In the genomic region with DNA sequence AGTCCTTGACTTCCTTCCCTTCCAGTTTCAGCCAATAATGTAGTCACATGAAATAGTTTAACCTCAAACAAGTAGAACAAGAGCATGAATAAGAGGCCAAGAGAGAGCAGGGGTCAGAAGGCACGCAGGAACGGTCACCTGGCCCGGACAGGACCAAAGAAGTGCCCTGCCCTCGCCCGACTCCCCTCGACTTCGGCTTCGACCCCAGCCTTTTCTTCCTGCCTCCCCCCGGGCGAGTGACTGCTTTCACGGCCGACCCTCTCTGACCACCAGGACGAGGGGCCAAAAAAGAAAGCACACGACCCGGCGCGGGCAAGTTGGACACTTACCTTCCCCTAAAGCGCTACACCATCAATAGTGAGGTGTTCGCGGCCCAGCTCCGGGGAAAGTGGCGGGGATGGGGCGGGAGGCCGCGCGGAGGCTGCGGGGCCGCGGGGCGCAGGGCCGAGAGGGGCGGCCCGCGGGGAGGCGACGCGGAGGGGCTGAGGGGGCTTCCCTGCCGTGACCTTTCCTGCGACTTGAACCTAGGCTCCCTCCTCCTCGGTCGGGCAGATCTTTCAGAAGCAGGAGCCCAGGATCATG, we compare ENCODE assay signal across 8 cellular contexts. TPM values are rescaled to one million over a fixed set of nuclear protein-coding genes. Genes with fewer than 3 reads are reported as not detected.
DNase-seq lines count a peak whose midpoint lies in the region; ATAC-seq and TF ChIP-seq lines count a peak whose summit lies in the region.

No MANE protein-coding gene starts in this region.

- H3K79me2 ChIP-seq in OCI-LY1 (ENCODE audit: insufficient read depth, low read length): no peaks in the 10 kb centered on the region

- DNase-seq in CD4-positive, CD25-positive, alpha-beta regulatory T cell: peak in 1 of 3 donors; percentile 45
- peak; percentile 19 to 59 for DNase-seq in activated naive CD4-positive, alpha-beta T cell treated with anti-CD3 and anti-CD28 coated beads, Interleukin-2, amount 50 U/mL, for 72 hours (ENCODE audit: low spot score in 2 of 2)
- DNase-seq in left cardiac atrium (peak; percentile 29), psoas muscle (peak; percentile 24 to 60), NCI-H1694 treated with DMSO at 0.1 percent for 48 hours (lab: John Stamatoyannopoulos, UW) (no peak)

- WGBS in psoas muscle, 3 donors: 0% methylated on average over 25 to 41 of the region's 41 CpGs

- no peaks in the 10 kb centered on the region for H3K9me2 ChIP-seq in OCI-LY1 (ENCODE audit: low read depth, low read length)

- no peaks in the 10 kb centered on the region for H3K9me3 ChIP-seq in CD4-positive, CD25-positive, alpha-beta regulatory T cell (ENCODE audit: control insufficient read depth in 2 of 2, low read length in 2 of 2)
- H3K9me3 ChIP-seq in OCI-LY1 (ENCODE audit: low read length) (no peaks in the 10 kb centered on the region), psoas muscle (no peaks in the 10 kb centered on the region)

- H3K9ac ChIP-seq in OCI-LY1 (ENCODE audit: low read length): peak overlapping the region; percentile 91

- H3K27me3 Mint-ChIP-seq in CD4-positive, CD25-positive, alpha-beta regulatory T cell: peaks cover 49% of the 10 kb centered on the region

- H3K27me3 ChIP-seq in CD4-positive, CD25-positive, alpha-beta regulatory T cell (ENCODE audit: control insufficient read depth, insufficient read depth, low read length): no peaks in the 10 kb centered on the region
- H3K27me3 ChIP-seq in OCI-LY1 (ENCODE audit: insufficient read depth, low read length): no peaks in the 10 kb centered on the region
- H3K27me3 ChIP-seq in psoas muscle (ENCODE audit: insufficient read depth in 3 of 3, low read length in 2 of 3): no peaks in the 10 kb centered on the region

- intact Hi-C loops in left cardiac atrium (cut with DNase I): no loop called here
- intact Hi-C loops in psoas muscle (cut with DNase I): no loop called here

- peak overlapping the region; percentile 91 to 97 (median 95) for H3K27ac Mint-ChIP-seq in CD4-positive, CD25-positive, alpha-beta regulatory T cell
- H3K27ac Mint-ChIP-seq in activated naive CD4-positive, alpha-beta T cell treated with anti-CD3 and anti-CD28 coated beads, Interleukin-2, amount 50 U/mL, for 72 hours: peak overlapping the region; percentile 94 to 99

- H3K9me3 Mint-ChIP-seq in CD4-positive, CD25-positive, alpha-beta regulatory T cell: no peaks in the 10 kb centered on the region
- no peaks in the 10 kb centered on the region for H3K9me3 Mint-ChIP-seq in activated naive CD4-positive, alpha-beta T cell treated with anti-CD3 and anti-CD28 coated beads, Interleukin-2, amount 50 U/mL, for 72 hours

- H3K4me3 ChIP-seq in CD4-positive, CD25-positive, alpha-beta regulatory T cell (ENCODE audit: low read depth, low read length): peak overlapping the region; percentile 87
- H3K4me3 ChIP-seq in OCI-LY1 (ENCODE audit: low read depth, low read length, poor library complexity, severe bottlenecking): peak overlapping the region; percentile 88
- peak overlapping the region; percentile 91 for H3K4me3 ChIP-seq in psoas muscle

- TF ChIP-seq CTCF in OCI-LY1 (IDR thresholded peaks at IDR 0.05; ENCODE audit: low read length) (no peak), psoas muscle (IDR thresholded peaks at IDR 0.05) (no peak)

- H3K27ac ChIP-seq in CD4-positive, CD25-positive, alpha-beta regulatory T cell (ENCODE audit: insufficient read depth, low read length, poor library complexity, severe bottlenecking): peak overlapping the region; percentile 85
- H3K27ac ChIP-seq in OCI-LY1 (ENCODE audit: low read depth, low read length, poor library complexity, severe bottlenecking): peak overlapping the region; percentile 37
- peak overlapping the region; percentile 96 for H3K27ac ChIP-seq in psoas muscle

- no peaks in the 10 kb centered on the region for H3K36me3 ChIP-seq in CD4-positive, CD25-positive, alpha-beta regulatory T cell (ENCODE audit: control insufficient read depth, insufficient read depth, low read length)
- no peaks in the 10 kb centered on the region for H3K36me3 ChIP-seq in OCI-LY1 (ENCODE audit: insufficient read depth, low read length)
- H3K36me3 ChIP-seq in psoas muscle (ENCODE audit: insufficient read depth in 1 of 2, low read depth in 1 of 2): no peaks in the 10 kb centered on the region

- H2AFZ ChIP-seq in OCI-LY1 (ENCODE audit: low read length): peak overlapping the region; percentile 58; the same call in 1 of the 2 replicates

- H3K4me3 Mint-ChIP-seq in CD4-positive, CD25-positive, alpha-beta regulatory T cell: peak overlapping the region; percentile 88 to 96 (median 90)

- no peaks in the 10 kb centered on the region for H3K36me3 Mint-ChIP-seq in CD4-positive, CD25-positive, alpha-beta regulatory T cell
- peaks cover 11 to 12% of the 10 kb centered on the region in 2 donors for H3K36me3 Mint-ChIP-seq in activated naive CD4-positive, alpha-beta T cell treated with anti-CD3 and anti-CD28 coated beads, Interleukin-2, amount 50 U/mL, for 72 hours

- peaks cover 28 to 48% (median 38%) of the 10 kb centered on the region in 4 donors for H3K4me1 Mint-ChIP-seq in CD4-positive, CD25-positive, alpha-beta regulatory T cell

- H3F3A ChIP-seq in OCI-LY1 (ENCODE audit: insufficient read depth, low read length): no peaks in the 10 kb centered on the region

- ATAC-seq in CD4-positive, CD25-positive, alpha-beta regulatory T cell (ENCODE audit: low read depth in 2 of 2): no peak
- peak; percentile 23 for ATAC-seq in GM21381 (IDR thresholded peaks at IDR 0.05; ENCODE audit: unreplicated experiment)
- ATAC-seq in activated naive CD4-positive, alpha-beta T cell treated with anti-CD3 and anti-CD28 coated beads, Interleukin-2, amount 50 U/mL, for 72 hours: peak; percentile 21 to 42
- peak; percentile 19 to 44 for ATAC-seq in left cardiac atrium
- ATAC-seq in psoas muscle: peak; percentile 28 to 59 (median 43)
- ATAC-seq in HG03135 (IDR thresholded peaks at IDR 0.05; ENCODE audit: unreplicated experiment): no peak

- H4K20me1 ChIP-seq in OCI-LY1 (ENCODE audit: insufficient read depth, low read length): no peaks in the 10 kb centered on the region

- peaks cover 30% of the 10 kb centered on the region for H3K4me1 ChIP-seq in CD4-positive, CD25-positive, alpha-beta regulatory T cell (ENCODE audit: control insufficient read depth, insufficient read depth, low read length, poor library complexity, severe bottlenecking)
- H3K4me1 ChIP-seq in OCI-LY1 (ENCODE audit: insufficient read depth, low read length, severe bottlenecking): peaks cover 30% of the 10 kb centered on the region
- peaks cover 38% of the 10 kb centered on the region for H3K4me1 ChIP-seq in psoas muscle

- H3K4me2 ChIP-seq in OCI-LY1 (ENCODE audit: low read length): peak overlapping the region; percentile 81

RNA-seq across cellular contexts. Expression of a gene that starts 0.5 kb away (rescaled TPM):
- total RNA-seq in CD4-positive, CD25-positive, alpha-beta regulatory T cell: 127 TPM
- 1 to 10 TPM; 3.1 to 5.8 (median 4.9) TPM for polyA plus RNA-seq in CD4-positive, CD25-positive, alpha-beta regulatory T cell
- 10 to 100 TPM; 51.8 to 72.1 TPM for total RNA-seq in activated naive CD4-positive, alpha-beta T cell treated with anti-CD3 and anti-CD28 coated beads, Interleukin-2, amount 50 U/mL, for 72 hours
- total RNA-seq in left cardiac atrium (100 to 1,000 TPM; 128 to 162 TPM), psoas muscle (100 to 1,000 TPM in 2 of 4 donors, 10 to 100 TPM in 2; 56.7 to 308 (median 165) TPM)
- polyA plus RNA-seq in psoas muscle: 100 to 1,000 TPM in 1 of 3 donors, 10 to 100 TPM in 2; 38.8 to 130 (median 49.8) TPM

Comparison
In these comparisons a context has a peak if more than half of its experiments do, and no peak if none do; other contexts are left out.
1. ATAC-seq: peak in GM21381 (single experiment), activated naive CD4-positive, alpha-beta T cell treated with anti-CD3 and anti-CD28 coated beads, Interleukin-2, amount 50 U/mL, for 72 hours (2 of 2), left cardiac atrium (2 of 2) and psoas muscle (4 of 4); none in CD4-positive, CD25-positive, alpha-beta regulatory T cell (0 of 2) and HG03135 (single experiment).
2. H3K27ac ChIP-seq: peak in every context shown above with its lines; median percentile 96 in psoas muscle; 85 in CD4-positive, CD25-positive, alpha-beta regulatory T cell; 37 in OCI-LY1.
3. Peak in every context shown above with its lines, with median percentiles within 50 percentile points of each other: H3K4me3 ChIP-seq.